In genomic region chr15:79985571-79985970, GRCh38 we compare ENCODE assay signal across 17 cellular contexts. TPM values are rescaled to one million over a fixed set of nuclear protein-coding genes. Genes with fewer than 3 reads are reported as not detected.
DNase-seq lines count a peak whose midpoint lies in the region; TF ChIP-seq lines count a peak whose summit lies in the region.
"Had no signal": no experiment of that assay in that cellular context is flagged by ENCODE, and none has a peak within 500 bp of the region (broad histone marks: within the 10 kb centered on the region; RNA-seq: fewer than 3 reads in every experiment).

No MANE protein-coding gene starts in this region.

- H3K4me3 ChIP-seq in neutrophil (ENCODE audit: low read depth in 1 of 2, low read length in 1 of 2) = no peak overlapping the region
- H3K4me3 ChIP-seq: BLaER1 treated with 17β-estradiol and CSF1 and Interleukin-3, amounts not matched to agents 10 nM and 100 nM; GM12878 had no signal

- no peaks in the 10 kb centered on the region for H3K36me3 ChIP-seq in neutrophil
- H3K36me3 ChIP-seq: BLaER1 treated with 17β-estradiol and CSF1 and Interleukin-3, amounts not matched to agents 10 nM and 100 nM had no signal

- H3K4me1 ChIP-seq in neutrophil (ENCODE audit: control insufficient read depth in 1 of 2, insufficient read depth in 1 of 2, low read depth in 1 of 2, low read length in 1 of 2) = peaks cover 97 to 98% of the 10 kb centered on the region in 2 experiments

- H3K27ac ChIP-seq in neutrophil (peak overlapping the region; percentile 72), caudate nucleus (ENCODE audit: low read depth, low read length) (no peak overlapping the region)
- H3K27ac ChIP-seq: BLaER1 treated with 17β-estradiol and CSF1 and Interleukin-3, amounts not matched to agents 10 nM and 100 nM had no signal

- TF ChIP-seq CTCF in neutrophil (IDR thresholded peaks at IDR 0.05) = no peak

- DNase-seq in COR-L47 (lab: John Stamatoyannopoulos, UW) = peak; percentile 21
- peak; percentile 1 for DNase-seq in MV-4-11 (lab: John Stamatoyannopoulos, UW)
- DNase-seq in NCI-H69 (lab: John Stamatoyannopoulos, UW) = peak; percentile 42
- DNase-seq in NK-92 (lab: John Stamatoyannopoulos, UW; ENCODE audit: unreplicated experiment) = no peak
- no peak for DNase-seq in caudate nucleus (lab: John Stamatoyannopoulos, UW)
- DNase-seq in mesenteric fat pad (ENCODE audit: low spot score) = no peak
- DNase-seq: ACHN; Calu3; CD4-positive, CD25-positive, alpha-beta regulatory T cell; DMS 273 treated with DMSO at 0.1 percent for 48 hours; GOT3; H9 had no signal

- H3K9me3 ChIP-seq in neutrophil = no peaks in the 10 kb centered on the region
- H3K9me3 ChIP-seq: BLaER1 treated with 17β-estradiol and CSF1 and Interleukin-3, amounts not matched to agents 10 nM and 100 nM had no signal

- H3K27me3 ChIP-seq in neutrophil = no peaks in the 10 kb centered on the region

RNA-seq across cellular contexts. Expression of gene BCL2A1, which starts 14.6 kb away (rescaled TPM):
- 18.1 TPM for total RNA-seq in mesenteric fat pad
- total RNA-seq: A172, Calu3, G401, H9 had no signal

Comparison
In these comparisons a context has a peak if more than half of its experiments do, and no peak if none do; other contexts are left out.
1. DNase-seq: peak in COR-L47 (single experiment), MV-4-11 (single experiment) and NCI-H69 (single experiment); none in NK-92 (single experiment), caudate nucleus (0 of 61) and mesenteric fat pad (single experiment).